Comparison of ENCODE assay signal across 11 cellular contexts in the genomic region with DNA sequence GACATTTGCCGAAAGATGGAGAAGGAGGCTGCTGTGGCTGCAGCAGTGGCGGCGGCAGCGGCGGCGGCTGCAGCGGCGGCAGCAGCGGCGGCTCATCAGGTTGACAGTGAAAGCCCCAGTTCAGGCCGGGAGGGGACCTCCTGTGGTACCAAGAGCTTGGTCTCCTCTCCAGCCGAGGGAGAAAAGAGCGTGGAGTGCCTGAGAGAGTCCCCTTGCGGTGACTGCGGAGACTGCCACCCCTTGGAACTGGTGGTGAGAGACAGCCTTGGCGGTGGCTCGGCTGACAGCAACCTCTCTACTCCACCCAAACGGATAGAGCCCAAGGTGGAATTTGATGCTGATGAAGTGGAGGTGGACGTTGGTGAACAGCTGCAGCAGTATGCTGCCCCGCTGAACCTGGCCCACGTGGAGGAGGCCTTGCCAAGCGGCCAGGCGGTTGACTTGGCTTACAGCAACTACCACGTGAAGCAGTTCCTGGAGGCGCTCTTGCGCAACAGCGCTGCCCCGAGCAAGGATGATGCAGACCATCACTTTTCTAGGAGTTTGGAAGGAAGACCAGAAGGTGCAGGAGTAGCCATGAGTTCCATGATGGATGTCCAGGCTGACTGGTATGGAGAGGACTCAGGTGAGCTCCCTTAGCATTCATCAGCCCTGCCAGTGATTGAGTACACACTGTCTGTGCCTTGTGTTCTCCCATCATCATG. TPM values are rescaled to one million over a fixed set of nuclear protein-coding genes. Genes with fewer than 3 reads are reported as not detected.
DNase-seq lines count a peak whose midpoint lies in the region; ATAC-seq, FAIRE-seq and TF ChIP-seq lines count a peak whose summit lies in the region.
"Had no signal": no experiment of that assay in that cellular context is flagged by ENCODE, and none has a peak within 500 bp of the region (broad histone marks: within the 10 kb centered on the region; RNA-seq: fewer than 3 reads in every experiment).

No MANE protein-coding gene starts in this region.

- H3K4me3 Mint-ChIP-seq in chondrocyte (ENCODE audit: unreplicated experiment) = no peak overlapping the region

- peak; percentile 54 for DNase-seq in activated CD8-positive, alpha-beta memory T cell treated with anti-CD3 and anti-CD28 coated beads, Interleukin-2, amount 50 U/mL, for 48 hours
- no peak for DNase-seq in activated CD8-positive, alpha-beta memory T cell treated with anti-CD3 and anti-CD28 coated beads, Interleukin-2, amount 50 U/mL, for 4 hours
- DNase-seq in NAMALWA (ENCODE audit: low spot score) = peak; percentile 54
- peak in 39 of 42 donors; percentile 16 to 70 (median 40) for DNase-seq in head of caudate nucleus
- DNase-seq in retina = peak; percentile 25
- no peak for DNase-seq in chondrocyte (ENCODE audit: low spot score)
- no peak for DNase-seq in RCC 7860 (ENCODE audit: low spot score)
- DNase-seq: ACHN, NCI-H446 had no signal

- ATAC-seq in GM21528 (IDR thresholded peaks at IDR 0.05; ENCODE audit: low FRiP score, unreplicated experiment) = no peak
- ATAC-seq: GM12878 had no signal

- FAIRE-seq in RCC 7860 (lab: Jason Lieb, UNC) = no peak

- H3K4me1 Mint-ChIP-seq in chondrocyte (ENCODE audit: low read depth) = no peaks in the 10 kb centered on the region

- no peaks in the 10 kb centered on the region for H3K9me3 Mint-ChIP-seq in chondrocyte (ENCODE audit: low read depth)

- H3K27ac Mint-ChIP-seq in chondrocyte (ENCODE audit: unreplicated experiment) = no peak overlapping the region

- TF ChIP-seq CTCF in chondrocyte (IDR thresholded peaks at IDR 0.05) = no peak

- H3K27me3 Mint-ChIP-seq in chondrocyte (ENCODE audit: low read depth) = peaks cover 3% of the 10 kb centered on the region

- H3K36me3 Mint-ChIP-seq in chondrocyte (ENCODE audit: low read depth) = no peaks in the 10 kb centered on the region

- intact Hi-C loops in head of caudate nucleus (cut with DNase I) = no loop called here

RNA-seq across cellular contexts. Expression of a gene that starts 6.3 kb away (rescaled TPM):
- 0.30 to 0.53 TPM (median 0.33 TPM) in 3 replicates for total RNA-seq in chondrocyte

Comparison
In these comparisons a context has a peak if more than half of its experiments do, and no peak if none do; other contexts are left out.
1. DNase-seq: peak in activated CD8-positive, alpha-beta memory T cell treated with anti-CD3 and anti-CD28 coated beads, Interleukin-2, amount 50 U/mL, for 48 hours (single experiment), NAMALWA (single experiment), head of caudate nucleus (39 of 42) and retina (single experiment); none in activated CD8-positive, alpha-beta memory T cell treated with anti-CD3 and anti-CD28 coated beads, Interleukin-2, amount 50 U/mL, for 4 hours (single experiment), chondrocyte (single experiment) and RCC 7860 (single experiment).